Comparison of ENCODE assay signal across 1 cellular context in the genomic region with DNA sequence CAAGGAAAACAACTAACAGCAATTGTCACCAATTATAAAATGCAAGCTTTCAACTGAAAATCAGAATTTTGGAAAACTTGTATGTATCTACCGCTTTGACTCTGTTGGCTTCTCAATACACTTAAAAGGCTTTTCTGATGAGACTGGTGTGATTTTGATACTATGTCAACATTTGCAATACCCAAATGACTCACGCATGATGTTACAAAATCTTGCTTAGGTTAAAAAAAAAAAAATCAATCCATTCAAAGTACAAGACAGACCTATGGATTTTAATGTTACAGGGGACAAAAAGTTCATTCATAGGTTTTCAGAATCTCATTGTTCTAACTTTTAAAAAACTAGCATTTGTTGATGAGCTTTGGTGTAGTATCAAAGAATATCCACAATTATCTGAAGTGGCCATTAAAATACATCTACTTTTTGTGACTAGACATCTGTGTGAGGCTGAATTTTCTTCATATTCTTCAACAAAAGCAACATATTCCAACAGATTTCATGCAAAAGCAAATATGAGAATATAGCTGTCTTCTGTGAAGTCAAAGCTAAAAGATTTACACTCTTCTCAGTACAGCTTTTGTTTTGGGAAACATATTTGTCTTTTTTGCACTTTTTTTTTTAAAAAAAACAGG.
A peak's percentile ranks its signal among the peaks of the same experiment; 100 is the strongest.
TF ChIP-seq lines count a peak whose summit lies in the region.

No MANE protein-coding gene starts in this region.

TF ChIP-seq in HepG2, 621 proteins besides CTCF, POLR2A, EP300 and RAD21 (continued from another document and continues in another):
- no peak for TF ChIP-seq ZNF512 (CRISPR knock-in tag; IDR thresholded peaks at IDR 0.05)
- peak; percentile 84; the same call in 1 of the 2 replicates for TF ChIP-seq HMG20A (CRISPR knock-in tag; IDR thresholded peaks at IDR 0.05; ENCODE audit: borderline replicate concordance)
- peak; percentile 81 for TF ChIP-seq ZGPAT (CRISPR knock-in tag; IDR thresholded peaks at IDR 0.05)
- TF ChIP-seq CEBPB (IDR thresholded peaks at IDR 0.05; ENCODE audit: borderline replicate concordance, low read depth, low read length) = peak; percentile 94
- no peak for TF ChIP-seq MTF2 (CRISPR knock-in tag; IDR thresholded peaks at IDR 0.05; ENCODE audit: borderline replicate concordance)
- TF ChIP-seq RARA (CRISPR knock-in tag; IDR thresholded peaks at IDR 0.05) = peak; percentile 74
- peak; percentile 93 for TF ChIP-seq NCOA2 (CRISPR knock-in tag; IDR thresholded peaks at IDR 0.05)
- no peak for TF ChIP-seq REPIN1 (CRISPR knock-in tag; IDR thresholded peaks at IDR 0.05; ENCODE audit: borderline replicate concordance, low read depth)
- TF ChIP-seq, protein P1, sequence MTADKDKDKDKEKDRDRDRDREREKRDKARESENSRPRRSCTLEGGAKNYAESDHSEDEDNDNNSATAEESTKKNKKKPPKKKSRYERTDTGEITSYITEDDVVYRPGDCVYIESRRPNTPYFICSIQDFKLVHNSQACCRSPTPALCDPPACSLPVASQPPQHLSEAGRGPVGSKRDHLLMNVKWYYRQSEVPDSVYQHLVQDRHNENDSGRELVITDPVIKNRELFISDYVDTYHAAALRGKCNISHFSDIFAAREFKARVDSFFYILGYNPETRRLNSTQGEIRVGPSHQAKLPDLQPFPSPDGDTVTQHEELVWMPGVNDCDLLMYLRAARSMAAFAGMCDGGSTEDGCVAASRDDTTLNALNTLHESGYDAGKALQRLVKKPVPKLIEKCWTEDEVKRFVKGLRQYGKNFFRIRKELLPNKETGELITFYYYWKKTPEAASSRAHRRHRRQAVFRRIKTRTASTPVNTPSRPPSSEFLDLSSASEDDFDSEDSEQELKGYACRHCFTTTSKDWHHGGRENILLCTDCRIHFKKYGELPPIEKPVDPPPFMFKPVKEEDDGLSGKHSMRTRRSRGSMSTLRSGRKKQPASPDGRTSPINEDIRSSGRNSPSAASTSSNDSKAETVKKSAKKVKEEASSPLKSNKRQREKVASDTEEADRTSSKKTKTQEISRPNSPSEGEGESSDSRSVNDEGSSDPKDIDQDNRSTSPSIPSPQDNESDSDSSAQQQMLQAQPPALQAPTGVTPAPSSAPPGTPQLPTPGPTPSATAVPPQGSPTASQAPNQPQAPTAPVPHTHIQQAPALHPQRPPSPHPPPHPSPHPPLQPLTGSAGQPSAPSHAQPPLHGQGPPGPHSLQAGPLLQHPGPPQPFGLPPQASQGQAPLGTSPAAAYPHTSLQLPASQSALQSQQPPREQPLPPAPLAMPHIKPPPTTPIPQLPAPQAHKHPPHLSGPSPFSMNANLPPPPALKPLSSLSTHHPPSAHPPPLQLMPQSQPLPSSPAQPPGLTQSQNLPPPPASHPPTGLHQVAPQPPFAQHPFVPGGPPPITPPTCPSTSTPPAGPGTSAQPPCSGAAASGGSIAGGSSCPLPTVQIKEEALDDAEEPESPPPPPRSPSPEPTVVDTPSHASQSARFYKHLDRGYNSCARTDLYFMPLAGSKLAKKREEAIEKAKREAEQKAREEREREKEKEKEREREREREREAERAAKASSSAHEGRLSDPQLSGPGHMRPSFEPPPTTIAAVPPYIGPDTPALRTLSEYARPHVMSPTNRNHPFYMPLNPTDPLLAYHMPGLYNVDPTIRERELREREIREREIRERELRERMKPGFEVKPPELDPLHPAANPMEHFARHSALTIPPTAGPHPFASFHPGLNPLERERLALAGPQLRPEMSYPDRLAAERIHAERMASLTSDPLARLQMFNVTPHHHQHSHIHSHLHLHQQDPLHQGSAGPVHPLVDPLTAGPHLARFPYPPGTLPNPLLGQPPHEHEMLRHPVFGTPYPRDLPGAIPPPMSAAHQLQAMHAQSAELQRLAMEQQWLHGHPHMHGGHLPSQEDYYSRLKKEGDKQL (CRISPR knock-in tag; IDR thresholded peaks at IDR 0.05; ENCODE audit: low read depth) = peak; percentile 77
- TF ChIP-seq KMT2A (CRISPR knock-in tag; IDR thresholded peaks at IDR 0.05) = no peak
- no peak for TF ChIP-seq TRIM24 (CRISPR knock-in tag; IDR thresholded peaks at IDR 0.05)
- TF ChIP-seq, protein P2, sequence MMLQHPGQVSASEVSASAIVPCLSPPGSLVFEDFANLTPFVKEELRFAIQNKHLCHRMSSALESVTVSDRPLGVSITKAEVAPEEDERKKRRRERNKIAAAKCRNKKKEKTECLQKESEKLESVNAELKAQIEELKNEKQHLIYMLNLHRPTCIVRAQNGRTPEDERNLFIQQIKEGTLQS (CRISPR knock-in tag; IDR thresholded peaks at IDR 0.05) = peak; percentile 92
- no peak for TF ChIP-seq SP5 (CRISPR knock-in tag; IDR thresholded peaks at IDR 0.05; ENCODE audit: borderline replicate concordance, low read depth)
- no peak for TF ChIP-seq ZNF580 (CRISPR knock-in tag; IDR thresholded peaks at IDR 0.05; ENCODE audit: borderline replicate concordance, low read depth)
- TF ChIP-seq PRDM15 (CRISPR knock-in tag; IDR thresholded peaks at IDR 0.05) = no peak
- 0 out of 2 replicates have a peak, but pooled peaks have one; percentile 15 for TF ChIP-seq HDAC1 (CRISPR knock-in tag; IDR thresholded peaks at IDR 0.05)
- TF ChIP-seq ZFYVE20 (CRISPR knock-in tag; IDR thresholded peaks at IDR 0.05; ENCODE audit: borderline replicate concordance, low read depth) = no peak
- TF ChIP-seq SMYD3 (CRISPR knock-in tag; IDR thresholded peaks at IDR 0.05) = no peak
- TF ChIP-seq ZNF768 (CRISPR knock-in tag; IDR thresholded peaks at IDR 0.05) = no peak
- TF ChIP-seq, protein P3, sequence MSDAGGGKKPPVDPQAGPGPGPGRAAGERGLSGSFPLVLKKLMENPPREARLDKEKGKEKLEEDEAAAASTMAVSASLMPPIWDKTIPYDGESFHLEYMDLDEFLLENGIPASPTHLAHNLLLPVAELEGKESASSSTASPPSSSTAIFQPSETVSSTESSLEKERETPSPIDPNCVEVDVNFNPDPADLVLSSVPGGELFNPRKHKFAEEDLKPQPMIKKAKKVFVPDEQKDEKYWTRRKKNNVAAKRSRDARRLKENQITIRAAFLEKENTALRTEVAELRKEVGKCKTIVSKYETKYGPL (CRISPR knock-in tag; IDR thresholded peaks at IDR 0.05) = no peak
- TF ChIP-seq TBL1XR1 (IDR thresholded peaks at IDR 0.05; ENCODE audit: borderline replicate concordance, low read length, partially characterized antibody) = peak; percentile 50
- no peak for TF ChIP-seq KDM5A (IDR thresholded peaks at IDR 0.05; ENCODE audit: borderline replicate concordance, low read length)
- TF ChIP-seq HNF4G (IDR thresholded peaks at IDR 0.05; ENCODE audit: borderline replicate concordance, low read depth, low read length) = peak; percentile 80
- no peak for TF ChIP-seq HNF4G (CRISPR knock-in tag; IDR thresholded peaks at IDR 0.05; ENCODE audit: borderline replicate concordance, low read depth)
- TF ChIP-seq GZF1 (CRISPR knock-in tag; IDR thresholded peaks at IDR 0.05) = no peak
- peak; percentile 38; the same call in 1 of the 2 replicates for TF ChIP-seq HOXA5 (CRISPR knock-in tag; IDR thresholded peaks at IDR 0.05)
- no peak for TF ChIP-seq CBX1 (IDR thresholded peaks at IDR 0.05; ENCODE audit: low read depth)
- peak; percentile 44; the same call in 1 of the 2 replicates for TF ChIP-seq ZNF614 (CRISPR knock-in tag; IDR thresholded peaks at IDR 0.05; ENCODE audit: borderline replicate concordance)
- peak; percentile 75 for TF ChIP-seq ZNF503 (CRISPR knock-in tag; IDR thresholded peaks at IDR 0.05)
- TF ChIP-seq MXI1 (IDR thresholded peaks at IDR 0.05; ENCODE audit: borderline replicate concordance, low read depth, low read length) = no peak
- no peak for TF ChIP-seq YEATS2 (CRISPR knock-in tag; IDR thresholded peaks at IDR 0.05; ENCODE audit: borderline replicate concordance)
- TF ChIP-seq ZNF766 (CRISPR knock-in tag; IDR thresholded peaks at IDR 0.05; ENCODE audit: borderline replicate concordance) = no peak
- no peak for TF ChIP-seq ZNF564 (CRISPR knock-in tag; IDR thresholded peaks at IDR 0.05)
- TF ChIP-seq KAT7 (CRISPR knock-in tag; IDR thresholded peaks at IDR 0.05; ENCODE audit: borderline replicate concordance) = no peak
- peak; percentile 91 for TF ChIP-seq PAXIP1 (CRISPR knock-in tag; conservative IDR thresholded peaks at IDR 0.05)
